2 cellular contexts compared by ENCODE assay signal in the genomic region with DNA sequence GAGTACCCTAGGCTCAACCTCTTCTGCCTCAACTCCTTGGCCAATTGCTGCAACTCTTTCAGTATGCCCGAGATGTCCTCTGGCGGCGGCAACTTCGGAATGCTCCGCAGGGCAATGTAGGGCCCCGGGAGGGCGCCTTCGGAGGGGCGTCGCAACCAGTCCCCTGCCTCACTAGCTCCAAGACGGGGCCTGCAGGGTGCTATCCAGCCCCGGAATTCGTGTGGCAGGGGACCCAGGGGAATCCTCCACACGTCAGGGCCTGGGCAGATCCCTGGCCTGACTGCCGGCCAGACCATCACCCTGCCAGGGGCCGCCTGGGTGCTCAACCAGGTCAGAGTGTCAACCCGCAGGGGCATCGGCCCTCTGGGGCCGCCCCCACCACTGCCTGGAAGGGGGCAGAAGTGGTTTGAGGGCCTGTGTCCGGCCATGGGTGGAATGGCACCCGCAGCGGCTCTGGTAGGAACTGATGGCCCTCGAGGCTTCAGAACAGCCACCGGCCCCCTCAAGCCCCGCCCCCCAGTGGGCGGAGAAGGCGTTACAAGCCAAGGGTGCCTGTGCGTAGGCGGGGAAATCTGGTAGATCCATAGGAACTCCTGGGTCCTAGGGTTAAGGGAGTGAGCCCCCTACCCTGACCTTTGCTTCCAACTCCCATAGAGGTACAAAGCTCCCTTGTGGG.
TF ChIP-seq lines count a peak whose summit lies in the region.

Gene POU5F2, minus strand, starts transcription at position 465 of the 676 bp plus-strand sequence. Its CDS starts 37 bp downstream, at position 428.

TF ChIP-seq in GM23338, 12 proteins besides CTCF, POLR2A, EP300 and RAD21:
- TF ChIP-seq STAT1 (IDR thresholded peaks at IDR 0.05; ENCODE audit: unreplicated experiment) (no peak), EZH2 (IDR thresholded peaks at IDR 0.05; ENCODE audit: low read depth, unreplicated experiment) (no peak), ZNF114 (CRISPR knock-in tag; IDR thresholded peaks at IDR 0.05) (no peak)

TF ChIP-seq in K562, 482 proteins besides CTCF, POLR2A, EP300 and RAD21:
- TF ChIP-seq CREB1 (IDR thresholded peaks at IDR 0.05) (no peak), CREB1 (CRISPR knock-in tag; IDR thresholded peaks at IDR 0.05) (no peak), EGR1 (conservative IDR thresholded peaks at IDR 0.05) (peak; percentile 56)
